Comparison of ENCODE assay signal across 11 cellular contexts in the genomic region with DNA sequence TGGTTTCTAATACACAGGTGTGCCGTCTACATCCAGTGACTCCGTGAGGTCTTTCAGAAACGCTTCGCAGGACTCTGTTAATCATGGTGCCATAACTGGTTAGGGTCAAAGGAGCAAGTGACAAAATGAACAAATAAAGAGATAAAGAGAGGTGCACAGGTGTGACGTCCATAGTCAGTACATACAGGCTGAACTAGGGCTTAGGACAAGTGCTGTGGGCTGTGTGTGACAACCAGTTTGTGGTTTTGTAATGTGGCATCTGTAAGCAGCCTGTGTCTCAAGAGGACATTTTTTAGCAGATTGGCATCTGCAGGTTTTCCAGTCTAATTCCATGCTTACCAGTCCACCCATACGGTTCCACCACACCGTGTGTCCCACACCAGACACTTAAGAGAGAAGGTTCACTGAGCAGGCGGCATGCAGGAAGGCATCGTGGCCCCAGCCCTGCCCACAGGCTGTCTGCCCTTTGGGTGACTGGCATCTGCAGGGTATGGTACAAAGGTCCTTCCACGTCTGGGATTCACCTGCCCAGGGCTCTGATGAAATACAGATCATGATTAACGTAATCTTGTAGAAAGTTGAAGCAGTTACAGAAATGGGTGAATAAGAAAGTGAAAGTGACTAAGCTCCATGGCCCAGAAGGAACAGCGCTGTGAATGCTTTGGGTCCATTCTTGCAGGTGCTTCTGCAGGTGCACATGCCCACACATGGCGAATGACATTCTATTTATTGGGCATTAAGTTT. TPM values are rescaled to one million over a fixed set of nuclear protein-coding genes. Genes with fewer than 3 reads are reported as not detected.
DNase-seq lines count a peak whose midpoint lies in the region; ATAC-seq lines count a peak whose summit lies in the region.
"Had no signal": no experiment of that assay in that cellular context is flagged by ENCODE, and none has a peak within 500 bp of the region (broad histone marks: within the 10 kb centered on the region; RNA-seq: fewer than 3 reads in every experiment).

No MANE protein-coding gene starts in this region.

- in situ Hi-C loops in G401 (cut with HindIII; ENCODE audit: low sequenced_read_pairs): no loop called here

- H3K4me3 Mint-ChIP-seq in activated CD4-positive, alpha-beta T cell treated with anti-CD3 and anti-CD28 coated beads, Interleukin-2, amount 10 ng/mL, durations not matched to agents 24 days and 14 days: peak overlapping the region; percentile 34
- peak overlapping the region; percentile 81 to 83 for H3K4me3 Mint-ChIP-seq in stimulated activated naive B cell treated with anti-CD40 and anti-IgM and Interleukin-4, amounts not matched to agents 10 μg/mL and 1 μg/mL and 100 μg/mL, for 72 hours
- H3K4me3 Mint-ChIP-seq: HFFc6 had no signal

- peaks cover 4% of the 10 kb centered on the region for H3K4me1 Mint-ChIP-seq in activated CD4-positive, alpha-beta T cell treated with anti-CD3 and anti-CD28 coated beads, Interleukin-2, amount 10 ng/mL, durations not matched to agents 24 days and 14 days
- peaks cover 10 to 20% of the 10 kb centered on the region in 2 donors for H3K4me1 Mint-ChIP-seq in stimulated activated naive B cell treated with anti-CD40 and anti-IgM and Interleukin-4, amounts not matched to agents 10 μg/mL and 1 μg/mL and 100 μg/mL, for 72 hours

- intact Hi-C loops in activated CD4-positive, alpha-beta T cell treated with anti-CD3 and anti-CD28 coated beads, Interleukin-2, amount 10 ng/mL, durations not matched to agents 24 days and 14 days (cut with micrococcal nuclease): no loop called here

- H3K27me3 Mint-ChIP-seq in activated CD4-positive, alpha-beta T cell treated with anti-CD3 and anti-CD28 coated beads, Interleukin-2, amount 10 ng/mL, durations not matched to agents 24 days and 14 days: no peaks in the 10 kb centered on the region
- no peaks in the 10 kb centered on the region for H3K27me3 Mint-ChIP-seq in stimulated activated naive B cell treated with anti-CD40 and anti-IgM and Interleukin-4, amounts not matched to agents 10 μg/mL and 1 μg/mL and 100 μg/mL, for 72 hours
- H3K27me3 Mint-ChIP-seq: naive thymus-derived CD8-positive, alpha-beta T cell had no signal

- no peak overlapping the region for H3K27ac Mint-ChIP-seq in activated CD4-positive, alpha-beta T cell treated with anti-CD3 and anti-CD28 coated beads, Interleukin-2, amount 10 ng/mL, durations not matched to agents 24 days and 14 days
- H3K27ac Mint-ChIP-seq in stimulated activated naive B cell treated with anti-CD40 and anti-IgM and Interleukin-4, amounts not matched to agents 10 μg/mL and 1 μg/mL and 100 μg/mL, for 72 hours: peak overlapping the region; percentile 97
- H3K27ac Mint-ChIP-seq: HFFc6 had no signal

- H3K36me3 Mint-ChIP-seq in activated CD4-positive, alpha-beta T cell treated with anti-CD3 and anti-CD28 coated beads, Interleukin-2, amount 10 ng/mL, durations not matched to agents 24 days and 14 days (ENCODE audit: low read depth): peaks cover 43% of the 10 kb centered on the region
- H3K36me3 Mint-ChIP-seq in stimulated activated naive B cell treated with anti-CD40 and anti-IgM and Interleukin-4, amounts not matched to agents 10 μg/mL and 1 μg/mL and 100 μg/mL, for 72 hours: peaks cover 59 to 81% of the 10 kb centered on the region in 2 donors

- ATAC-seq in GM21825 (IDR thresholded peaks at IDR 0.05; ENCODE audit: unreplicated experiment) (peak; percentile 74), HG03571 (IDR thresholded peaks at IDR 0.05; ENCODE audit: unreplicated experiment) (peak; percentile 71)
- peak; percentile 89 to 91 for ATAC-seq in stimulated activated naive B cell treated with anti-CD40 and anti-IgM and Interleukin-4, amounts not matched to agents 10 μg/mL and 1 μg/mL and 100 μg/mL, for 72 hours (replicated peaks)

- H3K9me3 Mint-ChIP-seq in activated CD4-positive, alpha-beta T cell treated with anti-CD3 and anti-CD28 coated beads, Interleukin-2, amount 10 ng/mL, durations not matched to agents 24 days and 14 days: peaks cover 20% of the 10 kb centered on the region
- peaks cover 11 to 13% of the 10 kb centered on the region in 2 donors for H3K9me3 Mint-ChIP-seq in stimulated activated naive B cell treated with anti-CD40 and anti-IgM and Interleukin-4, amounts not matched to agents 10 μg/mL and 1 μg/mL and 100 μg/mL, for 72 hours
- H3K9me3 Mint-ChIP-seq: HFFc6 had no signal

- DNase-seq in activated CD4-positive, alpha-beta T cell treated with anti-CD3 and anti-CD28 coated beads, Interleukin-2, amount 10 ng/mL, durations not matched to agents 24 days and 14 days: no peak
- no peak for DNase-seq in activated CD4-positive, alpha-beta T cell treated with anti-CD3 and anti-CD28 coated beads for 1 hour
- peak; percentile 49 for DNase-seq in stimulated activated naive B cell treated with anti-CD40 and anti-IgM and Interleukin-4, amounts not matched to agents 10 μg/mL and 1 μg/mL and 100 μg/mL, for 72 hours
- DNase-seq in putamen (ENCODE audit: low spot score) (no peak), G401 (ENCODE audit: low spot score) (no peak), D341Med (ENCODE audit: low spot score) (no peak)
- DNase-seq: activated T-cell treated with anti-CD3 and anti-CD28 coated beads, Interleukin-2, amount 50 U/mL, for 1 hour; HFFc6 had no signal

RNA-seq across cellular contexts. Expression of gene SRD5A1, which starts 26.9 kb away (rescaled TPM):
- total RNA-seq in activated CD4-positive, alpha-beta T cell treated with anti-CD3 and anti-CD28 coated beads, Interleukin-2, amount 10 ng/mL, durations not matched to agents 24 days and 14 days: 14.8 and 16.6 TPM in 2 replicates
- 15.4 and 40.9 TPM in 2 replicates for total RNA-seq in G401 (2014; rRNA removed; shearing (Covaris generic))

RNA-seq across cellular contexts. Expression of gene NSUN2, which starts 27.3 kb away (rescaled TPM):
- total RNA-seq in activated CD4-positive, alpha-beta T cell treated with anti-CD3 and anti-CD28 coated beads, Interleukin-2, amount 10 ng/mL, durations not matched to agents 24 days and 14 days: 138 and 140 TPM in 2 replicates
- total RNA-seq in G401 (2014; rRNA removed; shearing (Covaris generic)): 46.6 and 65.0 TPM in 2 replicates

RNA-seq across cellular contexts. Expression of gene TENT4A, which starts 53.1 kb away (rescaled TPM):
- 38.8 and 43.4 TPM in 2 replicates for total RNA-seq in activated CD4-positive, alpha-beta T cell treated with anti-CD3 and anti-CD28 coated beads, Interleukin-2, amount 10 ng/mL, durations not matched to agents 24 days and 14 days
- total RNA-seq in G401 (2014; rRNA removed; shearing (Covaris generic)): 3.3 and 4.9 TPM in 2 replicates
